Comparison of ENCODE assay signal across 1 cellular context in genomic region chrX:24150051-24150790, GRCh38.
TF ChIP-seq lines count a peak whose summit lies in the region.

No MANE protein-coding gene starts in this region.

TF ChIP-seq in K562, 482 proteins besides CTCF, POLR2A, EP300 and RAD21 (continued from another document and continues in another):
- no peak for TF ChIP-seq FOXK1 (CRISPR knock-in tag; IDR thresholded peaks at IDR 0.05; ENCODE audit: borderline replicate concordance)
- no peak for TF ChIP-seq LEF1 (IDR thresholded peaks at IDR 0.05)
- no peak for TF ChIP-seq NR0B1 (IDR thresholded peaks at IDR 0.05; ENCODE audit: partially characterized antibody)
- no peak; the same call in 1 of the 2 replicates for TF ChIP-seq CBX1 (IDR thresholded peaks at IDR 0.05; ENCODE audit: low read depth)
- TF ChIP-seq ESRRA (IDR thresholded peaks at IDR 0.05; ENCODE audit: borderline replicate concordance, low read depth), result peak; percentile 31; the same call in 1 of the 2 replicates
- no peak for TF ChIP-seq MBD1 (CRISPR knock-in tag; IDR thresholded peaks at IDR 0.05)
- no peak for TF ChIP-seq NFIX (CRISPR knock-in tag; IDR thresholded peaks at IDR 0.05; ENCODE audit: low read depth)
- 0 out of 2 replicates have a peak, but pooled peaks have one; percentile 7 for TF ChIP-seq EGR1 (conservative IDR thresholded peaks at IDR 0.05)
- no peak for TF ChIP-seq BRD9 (IDR thresholded peaks at IDR 0.05; ENCODE audit: low read depth, partially characterized antibody)
- no peak for TF ChIP-seq ZNF444 (CRISPR knock-in tag; IDR thresholded peaks at IDR 0.05)
- no peak for TF ChIP-seq TRIM25 (IDR thresholded peaks at IDR 0.05; ENCODE audit: borderline replicate concordance)
- TF ChIP-seq SREBF1 (IDR thresholded peaks at IDR 0.05; ENCODE audit: borderline replicate concordance, low read depth, low read length), result no peak
- no peak for TF ChIP-seq MLX (CRISPR knock-in tag; conservative IDR thresholded peaks at IDR 0.05)
- TF ChIP-seq ZKSCAN3 (CRISPR knock-in tag; IDR thresholded peaks at IDR 0.05), result no peak
- no peak for TF ChIP-seq TEAD4 (IDR thresholded peaks at IDR 0.05; ENCODE audit: low read length)
- TF ChIP-seq TEAD4 (CRISPR knock-in tag; IDR thresholded peaks at IDR 0.05; ENCODE audit: borderline replicate concordance), result no peak
- no peak for TF ChIP-seq RHOXF2B (CRISPR knock-in tag; conservative IDR thresholded peaks at IDR 0.05)
- no peak for TF ChIP-seq ZFP30 (CRISPR knock-in tag; IDR thresholded peaks at IDR 0.05; ENCODE audit: borderline replicate concordance)
- TF ChIP-seq SRSF9 (IDR thresholded peaks at IDR 0.05; ENCODE audit: borderline replicate concordance, low read depth, low read length), result no peak
- TF ChIP-seq U2AF1 (optimal IDR thresholded peaks at IDR 0.05; ENCODE audit: low read depth, low read length), result no peak
- TF ChIP-seq PCBP2 (IDR thresholded peaks at IDR 0.05; ENCODE audit: low read depth, low read length, poor library complexity, severe bottlenecking), result no peak
- peak; percentile 65 for TF ChIP-seq THAP12 (CRISPR knock-in tag; IDR thresholded peaks at IDR 0.05)
- TF ChIP-seq ZBTB34 (CRISPR knock-in tag; IDR thresholded peaks at IDR 0.05), result no peak
- 0 out of 2 replicates have a peak, but pooled peaks have one; percentile 13 for TF ChIP-seq GATAD2B (IDR thresholded peaks at IDR 0.05; ENCODE audit: borderline replicate concordance)
- no peak for TF ChIP-seq TRIM24 (IDR thresholded peaks at IDR 0.05)
- no peak for TF ChIP-seq RBM22 (IDR thresholded peaks at IDR 0.05; ENCODE audit: low read depth, low read length, poor library complexity, severe bottlenecking)
- TF ChIP-seq CXXC5 (CRISPR knock-in tag; IDR thresholded peaks at IDR 0.05), result peak; percentile 82
- no peak for TF ChIP-seq HDAC8 (tag; IDR thresholded peaks at IDR 0.05)
- TF ChIP-seq SMARCC2 (IDR thresholded peaks at IDR 0.05; ENCODE audit: low read depth), result no peak
- TF ChIP-seq EP400 (IDR thresholded peaks at IDR 0.05), result peak; percentile 53; the same call in 1 of the 2 replicates
- no peak for TF ChIP-seq TBL1XR1 (IDR thresholded peaks at IDR 0.05; ENCODE audit: low read length in 2 of 2)
- peak; percentile 69 for TF ChIP-seq ZNF644 (tag; IDR thresholded peaks at IDR 0.05; ENCODE audit: low read depth)
- no peak for TF ChIP-seq ATF2 (CRISPR knock-in tag; IDR thresholded peaks at IDR 0.05)
- TF ChIP-seq SREBF2 (CRISPR knock-in tag; IDR thresholded peaks at IDR 0.05), result no peak
- TF ChIP-seq ELF2 (CRISPR knock-in tag; IDR thresholded peaks at IDR 0.05), result no peak
- peak; percentile 92 for TF ChIP-seq MITF (IDR thresholded peaks at IDR 0.05)
- no peak for TF ChIP-seq MED1 (CRISPR knock-in tag; IDR thresholded peaks at IDR 0.05; ENCODE audit: borderline replicate concordance)
- no peak for TF ChIP-seq NFXL1 (CRISPR knock-in tag; IDR thresholded peaks at IDR 0.05)
- no peak for TF ChIP-seq PRDM10 (IDR thresholded peaks at IDR 0.05; ENCODE audit: partially characterized antibody)
- no peak for TF ChIP-seq CBX5 (IDR thresholded peaks at IDR 0.05; ENCODE audit: borderline replicate concordance, low read depth)
- no peak for TF ChIP-seq NFATC3 (IDR thresholded peaks at IDR 0.05)
- TF ChIP-seq JUND (IDR thresholded peaks at IDR 0.05; ENCODE audit: borderline replicate concordance, low read depth, low read length), result 0 out of 2 replicates have a peak, but pooled peaks have one; percentile 14
- peak; percentile 50; the same call in 1 of the 3 replicates for TF ChIP-seq JUND (tag; IDR thresholded peaks at IDR 0.05; ENCODE audit: borderline replicate concordance, low read depth, low read length)
- TF ChIP-seq TAF7 (tag; IDR thresholded peaks at IDR 0.05), result no peak
- TF ChIP-seq SLC30A9 (CRISPR knock-in tag; IDR thresholded peaks at IDR 0.05), result no peak
- no peak for TF ChIP-seq MYNN (IDR thresholded peaks at IDR 0.05)
- TF ChIP-seq MYNN (CRISPR knock-in tag; IDR thresholded peaks at IDR 0.05), result no peak
- TF ChIP-seq CEBPG (CRISPR knock-in tag; IDR thresholded peaks at IDR 0.05), result no peak
- TF ChIP-seq CEBPG (tag; conservative IDR thresholded peaks at IDR 0.05 in 1 of 2, IDR thresholded peaks at IDR 0.05 in 1 of 2), result no peak
- TF ChIP-seq E2F5 (CRISPR knock-in tag; IDR thresholded peaks at IDR 0.05), result no peak
- no peak for TF ChIP-seq ZNF134 (CRISPR knock-in tag; conservative IDR thresholded peaks at IDR 0.05)
- peak; percentile 93 for TF ChIP-seq HMGN3 (IDR thresholded peaks at IDR 0.05; ENCODE audit: borderline replicate concordance, extremely low read depth, insufficient read length, low read depth, low read length)
- no peak for TF ChIP-seq ZNF445 (CRISPR knock-in tag; IDR thresholded peaks at IDR 0.05; ENCODE audit: low read depth)
